Comparison of ENCODE assay signal across 1 cellular context in the genomic region with DNA sequence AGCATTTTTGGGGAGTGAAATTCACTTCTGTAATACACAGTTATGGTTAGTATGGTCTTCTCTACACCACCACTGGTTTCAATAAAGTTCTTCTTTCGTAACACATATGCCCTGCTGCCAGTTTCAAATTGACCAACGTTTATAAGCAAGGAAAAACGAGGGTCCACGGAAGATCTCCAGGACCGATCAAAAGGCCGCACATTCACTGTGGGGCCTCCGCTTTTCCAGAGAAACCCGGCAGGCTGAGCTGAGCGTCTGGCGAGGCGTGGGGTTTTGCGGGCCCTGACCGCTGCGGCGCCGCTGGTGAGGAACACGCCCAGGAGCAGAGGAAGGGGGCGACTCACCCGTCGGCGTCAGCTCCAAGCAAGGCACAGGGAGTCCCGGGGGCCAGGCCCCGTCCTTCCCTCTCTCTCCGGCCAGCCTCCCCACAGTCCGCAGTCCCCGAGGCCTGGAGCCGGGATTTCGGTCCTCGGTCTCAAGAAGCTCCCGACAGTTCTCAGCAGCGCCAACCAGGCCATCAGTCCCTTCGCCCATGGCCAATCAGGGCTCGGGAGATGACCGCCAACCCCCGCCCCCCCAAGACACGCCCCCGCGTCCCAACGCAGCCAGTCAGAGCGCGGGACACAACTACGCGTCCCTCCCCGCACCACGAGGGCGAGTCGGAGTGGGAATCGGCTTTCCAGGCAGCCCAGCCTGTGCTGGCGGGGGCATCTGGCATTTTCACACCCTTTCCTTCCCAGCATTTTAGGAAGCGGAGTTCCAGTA.
TF ChIP-seq lines count a peak whose summit lies in the region.

A gene with protein sequence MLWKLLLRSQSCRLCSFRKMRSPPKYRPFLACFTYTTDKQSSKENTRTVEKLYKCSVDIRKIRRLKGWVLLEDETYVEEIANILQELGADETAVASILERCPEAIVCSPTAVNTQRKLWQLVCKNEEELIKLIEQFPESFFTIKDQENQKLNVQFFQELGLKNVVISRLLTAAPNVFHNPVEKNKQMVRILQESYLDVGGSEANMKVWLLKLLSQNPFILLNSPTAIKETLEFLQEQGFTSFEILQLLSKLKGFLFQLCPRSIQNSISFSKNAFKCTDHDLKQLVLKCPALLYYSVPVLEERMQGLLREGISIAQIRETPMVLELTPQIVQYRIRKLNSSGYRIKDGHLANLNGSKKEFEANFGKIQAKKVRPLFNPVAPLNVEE (minus strand): TSS at position 522 of the 765 bp plus-strand sequence. CDS start 8,432 bp downstream, outside the sequence.

TF ChIP-seq in HepG2, 621 proteins besides CTCF, POLR2A, EP300 and RAD21 (continued from another document and continues in another):
- TF ChIP-seq, protein P1, sequence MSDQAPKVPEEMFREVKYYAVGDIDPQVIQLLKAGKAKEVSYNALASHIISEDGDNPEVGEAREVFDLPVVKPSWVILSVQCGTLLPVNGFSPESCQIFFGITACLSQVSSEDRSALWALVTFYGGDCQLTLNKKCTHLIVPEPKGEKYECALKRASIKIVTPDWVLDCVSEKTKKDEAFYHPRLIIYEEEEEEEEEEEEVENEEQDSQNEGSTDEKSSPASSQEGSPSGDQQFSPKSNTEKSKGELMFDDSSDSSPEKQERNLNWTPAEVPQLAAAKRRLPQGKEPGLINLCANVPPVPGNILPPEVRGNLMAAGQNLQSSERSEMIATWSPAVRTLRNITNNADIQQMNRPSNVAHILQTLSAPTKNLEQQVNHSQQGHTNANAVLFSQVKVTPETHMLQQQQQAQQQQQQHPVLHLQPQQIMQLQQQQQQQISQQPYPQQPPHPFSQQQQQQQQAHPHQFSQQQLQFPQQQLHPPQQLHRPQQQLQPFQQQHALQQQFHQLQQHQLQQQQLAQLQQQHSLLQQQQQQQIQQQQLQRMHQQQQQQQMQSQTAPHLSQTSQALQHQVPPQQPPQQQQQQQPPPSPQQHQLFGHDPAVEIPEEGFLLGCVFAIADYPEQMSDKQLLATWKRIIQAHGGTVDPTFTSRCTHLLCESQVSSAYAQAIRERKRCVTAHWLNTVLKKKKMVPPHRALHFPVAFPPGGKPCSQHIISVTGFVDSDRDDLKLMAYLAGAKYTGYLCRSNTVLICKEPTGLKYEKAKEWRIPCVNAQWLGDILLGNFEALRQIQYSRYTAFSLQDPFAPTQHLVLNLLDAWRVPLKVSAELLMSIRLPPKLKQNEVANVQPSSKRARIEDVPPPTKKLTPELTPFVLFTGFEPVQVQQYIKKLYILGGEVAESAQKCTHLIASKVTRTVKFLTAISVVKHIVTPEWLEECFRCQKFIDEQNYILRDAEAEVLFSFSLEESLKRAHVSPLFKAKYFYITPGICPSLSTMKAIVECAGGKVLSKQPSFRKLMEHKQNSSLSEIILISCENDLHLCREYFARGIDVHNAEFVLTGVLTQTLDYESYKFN (CRISPR knock-in tag; conservative IDR thresholded peaks at IDR 0.05): no peak
- TF ChIP-seq HOXA5 (CRISPR knock-in tag; IDR thresholded peaks at IDR 0.05) (peak; percentile 87; the same call in 1 of the 2 replicates), ZNF441 (CRISPR knock-in tag; IDR thresholded peaks at IDR 0.05; ENCODE audit: borderline replicate concordance) (peak; percentile 82; the same call in 1 of the 2 replicates), ZNF160 (CRISPR knock-in tag; IDR thresholded peaks at IDR 0.05) (0 out of 2 replicates have a peak, but pooled peaks have one; percentile 54), KDM6A (CRISPR knock-in tag; IDR thresholded peaks at IDR 0.05; ENCODE audit: low read depth) (no peak), PLRG1 (conservative IDR thresholded peaks at IDR 0.05) (no peak), ZNF891 (CRISPR knock-in tag; IDR thresholded peaks at IDR 0.05) (peak; percentile 82), ZNF556 (CRISPR knock-in tag; IDR thresholded peaks at IDR 0.05; ENCODE audit: borderline replicate concordance) (0 out of 2 replicates have a peak, but pooled peaks have one; percentile 26), AHR (CRISPR knock-in tag; IDR thresholded peaks at IDR 0.05) (no peak), ZKSCAN1 (IDR thresholded peaks at IDR 0.05; ENCODE audit: low read length) (no peak), ZNF644 (CRISPR knock-in tag; IDR thresholded peaks at IDR 0.05; ENCODE audit: low read depth) (no peak), SETDB1 (CRISPR knock-in tag; IDR thresholded peaks at IDR 0.05; ENCODE audit: borderline replicate concordance) (no peak), PTBP1 (IDR thresholded peaks at IDR 0.05; ENCODE audit: low read depth, low read length, poor library complexity, severe bottlenecking) (no peak), REL (CRISPR knock-in tag; conservative IDR thresholded peaks at IDR 0.05) (no peak), SOX5 (CRISPR knock-in tag; IDR thresholded peaks at IDR 0.05; ENCODE audit: borderline replicate concordance) (no peak), ZFP82 (CRISPR knock-in tag; IDR thresholded peaks at IDR 0.05; ENCODE audit: borderline replicate concordance) (no peak), ZNF326 (CRISPR knock-in tag; IDR thresholded peaks at IDR 0.05; ENCODE audit: borderline replicate concordance) (no peak), ZNF577 (CRISPR knock-in tag; IDR thresholded peaks at IDR 0.05; ENCODE audit: borderline replicate concordance, low read depth) (no peak), ZNF432 (CRISPR knock-in tag; IDR thresholded peaks at IDR 0.05; ENCODE audit: borderline replicate concordance) (no peak), SAFB2 (CRISPR knock-in tag; IDR thresholded peaks at IDR 0.05; ENCODE audit: borderline replicate concordance, low read depth) (no peak), HMG20B (CRISPR knock-in tag; conservative IDR thresholded peaks at IDR 0.05) (no peak), JDP2 (CRISPR knock-in tag; IDR thresholded peaks at IDR 0.05; ENCODE audit: borderline replicate concordance) (no peak), ZNF768 (CRISPR knock-in tag; IDR thresholded peaks at IDR 0.05) (peak; percentile 56; the same call in 1 of the 2 replicates), ZNF30 (CRISPR knock-in tag; IDR thresholded peaks at IDR 0.05) (no peak), TOPORS (CRISPR knock-in tag; IDR thresholded peaks at IDR 0.05) (peak; percentile 69; the same call in 1 of the 2 replicates), ZNF720 (CRISPR knock-in tag; IDR thresholded peaks at IDR 0.05) (no peak), GZF1 (CRISPR knock-in tag; IDR thresholded peaks at IDR 0.05) (no peak), RORA (CRISPR knock-in tag; IDR thresholded peaks at IDR 0.05) (no peak), ZNF251 (CRISPR knock-in tag; IDR thresholded peaks at IDR 0.05) (no peak), HHEX (CRISPR knock-in tag; IDR thresholded peaks at IDR 0.05) (no peak), GLI4 (CRISPR knock-in tag; IDR thresholded peaks at IDR 0.05; ENCODE audit: borderline replicate concordance) (no peak), RARG (CRISPR knock-in tag; IDR thresholded peaks at IDR 0.05; ENCODE audit: low read depth) (no peak), GABPA (IDR thresholded peaks at IDR 0.05; ENCODE audit: low read depth, low read length) (no peak), GABPA (CRISPR knock-in tag; IDR thresholded peaks at IDR 0.05; ENCODE audit: low read depth) (no peak), POGZ (CRISPR knock-in tag; IDR thresholded peaks at IDR 0.05) (peak; percentile 86), CREB1 (IDR thresholded peaks at IDR 0.05) (peak; percentile 69), CREB1 (CRISPR knock-in tag; IDR thresholded peaks at IDR 0.05) (peak; percentile 63), HNF4G (IDR thresholded peaks at IDR 0.05; ENCODE audit: borderline replicate concordance, low read depth, low read length) (peak; percentile 17; the same call in 1 of the 2 replicates), HNF4G (CRISPR knock-in tag; IDR thresholded peaks at IDR 0.05; ENCODE audit: borderline replicate concordance, low read depth) (no peak), HNRNPH1 (optimal IDR thresholded peaks at IDR 0.05; ENCODE audit: low read depth, low read length) (no peak), NRL (CRISPR knock-in tag; IDR thresholded peaks at IDR 0.05; ENCODE audit: borderline replicate concordance) (peak; percentile 95), ZNF782 (CRISPR knock-in tag; IDR thresholded peaks at IDR 0.05; ENCODE audit: borderline replicate concordance) (peak; percentile 92), HNRNPLL (IDR thresholded peaks at IDR 0.05; ENCODE audit: low read depth, low read length, poor library complexity, severe bottlenecking) (peak; percentile 51), HES4 (CRISPR knock-in tag; IDR thresholded peaks at IDR 0.05; ENCODE audit: borderline replicate concordance) (peak; percentile 72; the same call in 1 of the 2 replicates)
- TF ChIP-seq, protein P2, sequence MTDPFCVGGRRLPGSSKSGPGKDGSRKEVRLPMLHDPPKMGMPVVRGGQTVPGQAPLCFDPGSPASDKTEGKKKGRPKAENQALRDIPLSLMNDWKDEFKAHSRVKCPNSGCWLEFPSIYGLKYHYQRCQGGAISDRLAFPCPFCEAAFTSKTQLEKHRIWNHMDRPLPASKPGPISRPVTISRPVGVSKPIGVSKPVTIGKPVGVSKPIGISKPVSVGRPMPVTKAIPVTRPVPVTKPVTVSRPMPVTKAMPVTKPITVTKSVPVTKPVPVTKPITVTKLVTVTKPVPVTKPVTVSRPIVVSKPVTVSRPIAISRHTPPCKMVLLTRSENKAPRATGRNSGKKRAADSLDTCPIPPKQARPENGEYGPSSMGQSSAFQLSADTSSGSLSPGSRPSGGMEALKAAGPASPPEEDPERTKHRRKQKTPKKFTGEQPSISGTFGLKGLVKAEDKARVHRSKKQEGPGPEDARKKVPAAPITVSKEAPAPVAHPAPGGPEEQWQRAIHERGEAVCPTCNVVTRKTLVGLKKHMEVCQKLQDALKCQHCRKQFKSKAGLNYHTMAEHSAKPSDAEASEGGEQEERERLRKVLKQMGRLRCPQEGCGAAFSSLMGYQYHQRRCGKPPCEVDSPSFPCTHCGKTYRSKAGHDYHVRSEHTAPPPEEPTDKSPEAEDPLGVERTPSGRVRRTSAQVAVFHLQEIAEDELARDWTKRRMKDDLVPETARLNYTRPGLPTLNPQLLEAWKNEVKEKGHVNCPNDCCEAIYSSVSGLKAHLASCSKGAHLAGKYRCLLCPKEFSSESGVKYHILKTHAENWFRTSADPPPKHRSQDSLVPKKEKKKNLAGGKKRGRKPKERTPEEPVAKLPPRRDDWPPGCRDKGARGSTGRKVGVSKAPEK (CRISPR knock-in tag; IDR thresholded peaks at IDR 0.05; ENCODE audit: borderline replicate concordance): peak; percentile 60; the same call in 1 of the 2 replicates
- TF ChIP-seq, protein P3, sequence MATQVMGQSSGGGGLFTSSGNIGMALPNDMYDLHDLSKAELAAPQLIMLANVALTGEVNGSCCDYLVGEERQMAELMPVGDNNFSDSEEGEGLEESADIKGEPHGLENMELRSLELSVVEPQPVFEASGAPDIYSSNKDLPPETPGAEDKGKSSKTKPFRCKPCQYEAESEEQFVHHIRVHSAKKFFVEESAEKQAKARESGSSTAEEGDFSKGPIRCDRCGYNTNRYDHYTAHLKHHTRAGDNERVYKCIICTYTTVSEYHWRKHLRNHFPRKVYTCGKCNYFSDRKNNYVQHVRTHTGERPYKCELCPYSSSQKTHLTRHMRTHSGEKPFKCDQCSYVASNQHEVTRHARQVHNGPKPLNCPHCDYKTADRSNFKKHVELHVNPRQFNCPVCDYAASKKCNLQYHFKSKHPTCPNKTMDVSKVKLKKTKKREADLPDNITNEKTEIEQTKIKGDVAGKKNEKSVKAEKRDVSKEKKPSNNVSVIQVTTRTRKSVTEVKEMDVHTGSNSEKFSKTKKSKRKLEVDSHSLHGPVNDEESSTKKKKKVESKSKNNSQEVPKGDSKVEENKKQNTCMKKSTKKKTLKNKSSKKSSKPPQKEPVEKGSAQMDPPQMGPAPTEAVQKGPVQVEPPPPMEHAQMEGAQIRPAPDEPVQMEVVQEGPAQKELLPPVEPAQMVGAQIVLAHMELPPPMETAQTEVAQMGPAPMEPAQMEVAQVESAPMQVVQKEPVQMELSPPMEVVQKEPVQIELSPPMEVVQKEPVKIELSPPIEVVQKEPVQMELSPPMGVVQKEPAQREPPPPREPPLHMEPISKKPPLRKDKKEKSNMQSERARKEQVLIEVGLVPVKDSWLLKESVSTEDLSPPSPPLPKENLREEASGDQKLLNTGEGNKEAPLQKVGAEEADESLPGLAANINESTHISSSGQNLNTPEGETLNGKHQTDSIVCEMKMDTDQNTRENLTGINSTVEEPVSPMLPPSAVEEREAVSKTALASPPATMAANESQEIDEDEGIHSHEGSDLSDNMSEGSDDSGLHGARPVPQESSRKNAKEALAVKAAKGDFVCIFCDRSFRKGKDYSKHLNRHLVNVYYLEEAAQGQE (IDR thresholded peaks at IDR 0.05; ENCODE audit: borderline replicate concordance in 1 of 2, low read depth in 1 of 2, low read length in 2 of 2): no peak
- TF ChIP-seq, protein P4, sequence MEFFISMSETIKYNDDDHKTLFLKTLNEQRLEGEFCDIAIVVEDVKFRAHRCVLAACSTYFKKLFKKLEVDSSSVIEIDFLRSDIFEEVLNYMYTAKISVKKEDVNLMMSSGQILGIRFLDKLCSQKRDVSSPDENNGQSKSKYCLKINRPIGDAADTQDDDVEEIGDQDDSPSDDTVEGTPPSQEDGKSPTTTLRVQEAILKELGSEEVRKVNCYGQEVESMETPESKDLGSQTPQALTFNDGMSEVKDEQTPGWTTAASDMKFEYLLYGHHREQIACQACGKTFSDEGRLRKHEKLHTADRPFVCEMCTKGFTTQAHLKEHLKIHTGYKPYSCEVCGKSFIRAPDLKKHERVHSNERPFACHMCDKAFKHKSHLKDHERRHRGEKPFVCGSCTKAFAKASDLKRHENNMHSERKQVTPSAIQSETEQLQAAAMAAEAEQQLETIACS (CRISPR knock-in tag; IDR thresholded peaks at IDR 0.05): no peak
- TF ChIP-seq, protein P5, sequence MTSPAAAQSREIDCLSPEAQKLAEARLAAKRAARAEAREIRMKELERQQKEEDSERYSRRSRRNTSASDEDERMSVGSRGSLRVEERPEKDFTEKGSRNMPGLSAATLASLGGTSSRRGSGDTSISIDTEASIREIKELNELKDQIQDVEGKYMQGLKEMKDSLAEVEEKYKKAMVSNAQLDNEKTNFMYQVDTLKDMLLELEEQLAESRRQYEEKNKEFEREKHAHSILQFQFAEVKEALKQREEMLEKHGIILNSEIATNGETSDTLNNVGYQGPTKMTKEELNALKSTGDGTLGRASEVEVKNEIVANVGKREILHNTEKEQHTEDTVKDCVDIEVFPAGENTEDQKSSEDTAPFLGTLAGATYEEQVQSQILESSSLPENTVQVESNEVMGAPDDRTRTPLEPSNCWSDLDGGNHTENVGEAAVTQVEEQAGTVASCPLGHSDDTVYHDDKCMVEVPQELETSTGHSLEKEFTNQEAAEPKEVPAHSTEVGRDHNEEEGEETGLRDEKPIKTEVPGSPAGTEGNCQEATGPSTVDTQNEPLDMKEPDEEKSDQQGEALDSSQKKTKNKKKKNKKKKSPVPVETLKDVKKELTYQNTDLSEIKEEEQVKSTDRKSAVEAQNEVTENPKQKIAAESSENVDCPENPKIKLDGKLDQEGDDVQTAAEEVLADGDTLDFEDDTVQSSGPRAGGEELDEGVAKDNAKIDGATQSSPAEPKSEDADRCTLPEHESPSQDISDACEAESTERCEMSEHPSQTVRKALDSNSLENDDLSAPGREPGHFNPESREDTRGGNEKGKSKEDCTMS (CRISPR knock-in tag; conservative IDR thresholded peaks at IDR 0.05): no peak
- TF ChIP-seq, protein P6, sequence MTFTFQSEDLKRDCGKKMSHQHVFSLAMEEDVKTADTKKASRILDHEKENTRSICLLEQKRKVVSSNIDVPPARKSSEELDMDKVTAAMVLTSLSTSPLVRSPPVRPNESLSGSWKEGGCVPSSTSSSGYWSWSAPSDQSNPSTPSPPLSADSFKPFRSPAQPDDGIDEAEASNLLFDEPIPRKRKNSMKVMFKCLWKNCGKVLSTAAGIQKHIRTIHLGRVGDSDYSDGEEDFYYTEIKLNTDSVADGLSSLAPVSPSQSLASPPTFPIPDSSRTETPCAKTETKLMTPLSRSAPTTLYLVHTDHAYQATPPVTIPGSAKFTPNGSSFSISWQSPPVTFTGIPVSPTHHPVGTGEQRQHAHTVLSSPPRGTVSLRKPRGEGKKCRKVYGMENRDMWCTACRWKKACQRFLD (CRISPR knock-in tag; IDR thresholded peaks at IDR 0.05; ENCODE audit: borderline replicate concordance): no peak
